29 cellular contexts compared by ENCODE assay signal in the genomic region with DNA sequence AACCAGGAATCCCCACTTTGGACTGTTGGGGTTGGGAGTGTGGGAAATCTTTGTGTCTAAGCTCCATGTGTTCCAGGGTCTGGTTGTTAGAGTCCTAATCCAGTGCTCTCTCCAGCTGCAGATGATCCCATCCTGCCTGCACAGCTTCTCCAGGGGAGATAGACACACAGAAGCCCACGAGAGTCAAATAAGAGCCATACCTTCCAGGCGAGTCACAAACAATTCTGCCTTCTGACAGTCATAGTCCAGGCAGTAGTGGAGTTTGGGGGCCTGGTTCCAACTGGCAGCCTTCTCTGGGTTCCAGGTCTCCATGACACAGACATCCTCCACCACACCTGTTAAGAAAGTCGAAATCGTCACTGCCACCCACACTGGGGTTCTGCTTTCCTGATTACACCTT. TPM values are rescaled to one million over a fixed set of nuclear protein-coding genes. Genes with fewer than 3 reads are reported as not detected.
DNase-seq lines count a peak whose midpoint lies in the region; ATAC-seq, FAIRE-seq and TF ChIP-seq lines count a peak whose summit lies in the region.
"Had no signal": no experiment of that assay in that cellular context is flagged by ENCODE, and none has a peak within 500 bp of the region (broad histone marks: within the 10 kb centered on the region; RNA-seq: fewer than 3 reads in every experiment).

No MANE protein-coding gene starts in this region.

- H3K27me3 ChIP-seq in MG63 (no peaks in the 10 kb centered on the region), K562 (ENCODE audit: control insufficient read depth in 2 of 2, insufficient read depth in 2 of 2, low read length in 2 of 2) (no peaks in the 10 kb centered on the region; a peak in 1 of 5 replicates), endodermal cell (ENCODE audit: control insufficient read depth, insufficient read depth, low read length, poor library complexity, severe bottlenecking) (no peaks in the 10 kb centered on the region), osteoblast (ENCODE audit: insufficient read depth, low read length) (no peaks in the 10 kb centered on the region)
- H3K27me3 ChIP-seq: BLaER1, Peyer's patch had no signal

- intact Hi-C loops in K562 (cut with micrococcal nuclease), result loop anchor here (5.0 kb wide), 1 partner anchor 43 kb away; no protein-coding TSS in a partner anchor
- intact Hi-C loops in activated T-helper 2 cell treated with anti-CD3 and anti-CD28 coated beads, Interferon-gamma antibody, Interleukin-2, Interleukin-4, amounts not matched to agents 10 μg/mL and 5 μg/mL and 100 μg/mL, durations not matched to agents 14 hours and 24 hours and 36 hours (cut with micrococcal nuclease), result no loop called here

- H3K27ac ChIP-seq in K562 (ENCODE audit: extremely low read depth, low read depth, low read length) (no peak overlapping the region), endodermal cell (ENCODE audit: low read depth, low read length) (no peak overlapping the region), osteoblast (ENCODE audit: low read depth, low read length) (no peak overlapping the region)
- H3K27ac ChIP-seq: BLaER1, Peyer's patch, SK-N-MC had no signal

- POLR2A ChIA-PET in K562 (lab: Yijun Ruan, JAX), result interaction anchor here (0.7 kb wide), 1 partner anchor 10 kb away, joined by 3 read pairs; no protein-coding TSS in a partner anchor

- no peak for TF ChIP-seq CTCF in K562 (IDR thresholded peaks at IDR 0.05 in 2 of 3, conservative IDR thresholded peaks at IDR 0.05 in 1 of 3; ENCODE audit: insufficient read depth in 2 of 3, low read depth in 1 of 3, low read length in 3 of 3)
- TF ChIP-seq CTCF in endodermal cell (conservative IDR thresholded peaks at IDR 0.05), result no peak
- no peak for TF ChIP-seq CTCF in osteoblast (IDR thresholded peaks at IDR 0.05; ENCODE audit: extremely low read depth, low read depth, low read length)

- no peak for TF ChIP-seq RAD21 in K562 (CRISPR knock-in tag; conservative IDR thresholded peaks at IDR 0.05 in 1 of 2, IDR thresholded peaks at IDR 0.05 in 1 of 2)

- H3K36me3 ChIP-seq in MG63 (no peaks in the 10 kb centered on the region), K562 (ENCODE audit: control insufficient read depth, insufficient read depth, low read length) (no peaks in the 10 kb centered on the region), endodermal cell (ENCODE audit: control insufficient read depth, insufficient read depth, low read length) (no peaks in the 10 kb centered on the region), osteoblast (ENCODE audit: insufficient read depth, low read length) (no peaks in the 10 kb centered on the region)
- H3K36me3 ChIP-seq: BLaER1, HAP-1, Peyer's patch had no signal

- H3K4me2 ChIP-seq in K562 (ENCODE audit: insufficient read depth, low read length), result peak overlapping the region; percentile 35; the same call in 1 of the 2 replicates
- H3K4me2 ChIP-seq in osteoblast (ENCODE audit: insufficient read depth, low read length), result no peak overlapping the region
- H3K4me2 ChIP-seq: BLaER1 had no signal

- H3K79me2 ChIP-seq in K562 (ENCODE audit: control insufficient read depth, insufficient read depth, low read length) (no peaks in the 10 kb centered on the region), osteoblast (ENCODE audit: insufficient read depth, low read length) (no peaks in the 10 kb centered on the region)

- H2AFZ ChIP-seq in K562 (ENCODE audit: low read depth, low read length) (peak overlapping the region; percentile 11; the same call in 1 of the 2 replicates), osteoblast (ENCODE audit: low read length) (no peak overlapping the region)

- H3K4me3 ChIP-seq in MG63 (no peak overlapping the region), K562 (no peak overlapping the region), endodermal cell (ENCODE audit: low read length) (no peak overlapping the region), osteoblast (ENCODE audit: insufficient read depth, low read length) (no peak overlapping the region)
- H3K4me3 ChIP-seq: BLaER1, HAP-1, Peyer's patch, SK-N-MC had no signal

- H3K9me3 ChIP-seq in MG63, result no peaks in the 10 kb centered on the region
- no peaks in the 10 kb centered on the region for H3K9me3 ChIP-seq in K562 (replicated peaks; ENCODE audit: control insufficient read depth, insufficient read depth, low read depth, low read length)
- H3K9me3 ChIP-seq in endodermal cell (ENCODE audit: control insufficient read depth, low read length), result no peaks in the 10 kb centered on the region
- H3K9me3 ChIP-seq in osteoblast (ENCODE audit: low read depth, low read length), result no peaks in the 10 kb centered on the region
- H3K9me3 ChIP-seq: BLaER1, HAP-1, Peyer's patch had no signal

- in situ Hi-C loops in ACHN (cut with HindIII; ENCODE audit: low pct_ligation_motif_present, low pct_unique_long_range_greater_than_20kb, low sequenced_read_pairs) (no loop called here), K562 (cut with MboI) (no loop called here)

- no peak for FAIRE-seq in K562 (lab: Jason Lieb, UNC)
- FAIRE-seq: G401.6, HepG2 had no signal

- H3K9me3 Mint-ChIP-seq in endodermal cell, result no peaks in the 10 kb centered on the region
- no peaks in the 10 kb centered on the region for H3K9me3 Mint-ChIP-seq in activated T-helper 2 cell treated with anti-CD3 and anti-CD28 coated beads, Interferon-gamma antibody, Interleukin-2, Interleukin-4, amounts not matched to agents 10 μg/mL and 5 μg/mL and 100 μg/mL, durations not matched to agents 14 hours and 24 hours and 36 hours
- H3K9me3 Mint-ChIP-seq: CD4-positive, CD25-positive, alpha-beta regulatory T cell; HFFc6 had no signal

- no peak overlapping the region for H3K4me3 Mint-ChIP-seq in endodermal cell
- H3K4me3 Mint-ChIP-seq in activated T-helper 2 cell treated with anti-CD3 and anti-CD28 coated beads, Interferon-gamma antibody, Interleukin-2, Interleukin-4, amounts not matched to agents 10 μg/mL and 5 μg/mL and 100 μg/mL, durations not matched to agents 14 hours and 24 hours and 36 hours (ENCODE audit: low read depth), result no peak overlapping the region
- H3K4me3 Mint-ChIP-seq: CD4-positive, CD25-positive, alpha-beta regulatory T cell; HFFc6 had no signal

- no peaks in the 10 kb centered on the region for H3K36me3 Mint-ChIP-seq in endodermal cell (ENCODE audit: low read depth)
- no peaks in the 10 kb centered on the region for H3K36me3 Mint-ChIP-seq in activated T-helper 2 cell treated with anti-CD3 and anti-CD28 coated beads, Interferon-gamma antibody, Interleukin-2, Interleukin-4, amounts not matched to agents 10 μg/mL and 5 μg/mL and 100 μg/mL, durations not matched to agents 14 hours and 24 hours and 36 hours (ENCODE audit: low read depth)
- H3K36me3 Mint-ChIP-seq: CD4-positive, CD25-positive, alpha-beta regulatory T cell had no signal

- ATAC-seq in K562, result no peak
- ATAC-seq: HepG2 had no signal

- BruUV-seq in K562 (replicated peaks; lab: Mats Ljungman, UMichigan), result no TSS peak

- H3K9ac ChIP-seq in K562 (ENCODE audit: insufficient read depth in 1 of 2, low read depth in 2 of 2, low read length in 2 of 2), result no peak overlapping the region
- H3K9ac ChIP-seq in endodermal cell (ENCODE audit: extremely low read depth, low read length, poor library complexity, severe bottlenecking), result no peak overlapping the region
- H3K9ac ChIP-seq: BLaER1 had no signal

- H3K9me1 ChIP-seq in K562 (ENCODE audit: control insufficient read depth, insufficient read depth, low read length), result peaks cover 4% of the 10 kb centered on the region

- CTCF ChIA-PET in K562 (lab: Yijun Ruan, JAX; ENCODE audit: low intra/inter-chr PET ratio), result interaction anchor here (0.7 to 0.8 kb wide), 2 partner anchors 38 to 39 kb away, joined by 3 read pairs; no protein-coding TSS in a partner anchor

- H3K4me1 ChIP-seq in K562 (replicated peaks in 1 of 2; ENCODE audit: control insufficient read depth in 2 of 2, insufficient read depth in 2 of 2, low read length in 2 of 2) (peaks cover 0 to 5% of the 10 kb centered on the region in 2 experiments; a peak in 3 of 5 replicates), endodermal cell (ENCODE audit: control insufficient read depth, insufficient read depth, low read length) (no peaks in the 10 kb centered on the region), osteoblast (ENCODE audit: insufficient read depth, low read length) (no peaks in the 10 kb centered on the region)
- H3K4me1 ChIP-seq: HAP-1, Peyer's patch had no signal

- DNase-seq in ACHN (peak; percentile 12), MG63 (peak; percentile 43), K562 (ENCODE audit: extremely low read depth in 1 of 4, low spot score in 3 of 4) (no peak), myocyte (ENCODE audit: low read depth) (peak; percentile 7), endodermal cell (no peak), osteoblast (ENCODE audit: insufficient read length, low spot score, missing footprints) (no peak), OCI-M1 (lab: John Stamatoyannopoulos, UW) (no peak)
- DNase-seq in activated T-helper 2 cell treated with anti-CD3 and anti-CD28 coated beads, Interferon-gamma antibody, Interleukin-2, Interleukin-4, amounts not matched to agents 10 μg/mL and 5 μg/mL and 100 μg/mL, durations not matched to agents 14 hours and 24 hours and 36 hours (ENCODE audit: low spot score), result no peak
- DNase-seq: 8988T; CD4-positive, CD25-positive, alpha-beta regulatory T cell; GOT3; HFFc6; KBM-7; MM.1S; NCI-H1417; NCI-H1694; NCI-H2029 treated with DMSO at 0.1 percent for 48 hours; NCI-H2227 treated with DMSO at 0.1 percent for 48 hours; NCI-H510A; NCI-H69; Peyer's patch; SIG-M5 had no signal

- H3K27ac Mint-ChIP-seq in endodermal cell, result no peak overlapping the region
- H3K27ac Mint-ChIP-seq in activated T-helper 2 cell treated with anti-CD3 and anti-CD28 coated beads, Interferon-gamma antibody, Interleukin-2, Interleukin-4, amounts not matched to agents 10 μg/mL and 5 μg/mL and 100 μg/mL, durations not matched to agents 14 hours and 24 hours and 36 hours, result no peak overlapping the region
- H3K27ac Mint-ChIP-seq: CD4-positive, CD25-positive, alpha-beta regulatory T cell; HFFc6 had no signal

- no peaks in the 10 kb centered on the region for H3K27me3 Mint-ChIP-seq in endodermal cell (ENCODE audit: insufficient read depth)
- H3K27me3 Mint-ChIP-seq in activated T-helper 2 cell treated with anti-CD3 and anti-CD28 coated beads, Interferon-gamma antibody, Interleukin-2, Interleukin-4, amounts not matched to agents 10 μg/mL and 5 μg/mL and 100 μg/mL, durations not matched to agents 14 hours and 24 hours and 36 hours (ENCODE audit: low read depth), result no peaks in the 10 kb centered on the region

- no peaks in the 10 kb centered on the region for H3K4me1 Mint-ChIP-seq in endodermal cell
- H3K4me1 Mint-ChIP-seq in activated T-helper 2 cell treated with anti-CD3 and anti-CD28 coated beads, Interferon-gamma antibody, Interleukin-2, Interleukin-4, amounts not matched to agents 10 μg/mL and 5 μg/mL and 100 μg/mL, durations not matched to agents 14 hours and 24 hours and 36 hours (ENCODE audit: low read depth), result peaks cover under 1% of the 10 kb centered on the region
- H3K4me1 Mint-ChIP-seq: CD4-positive, CD25-positive, alpha-beta regulatory T cell had no signal

- no peaks in the 10 kb centered on the region; the same call in 1 of the 2 replicates for H4K20me1 ChIP-seq in K562 (replicated peaks; ENCODE audit: control insufficient read depth, insufficient read depth, low read length)
- no peaks in the 10 kb centered on the region for H4K20me1 ChIP-seq in osteoblast (ENCODE audit: insufficient read depth, low read length)
- H4K20me1 ChIP-seq: BLaER1 had no signal

- no peak for TF ChIP-seq EP300 in K562 (IDR thresholded peaks at IDR 0.05; ENCODE audit: low read length)

- WGBS in K562 (ENCODE audit: insufficient coverage, low coverage, missing lambda C conversion rate), result 3% methylated on average over 4 of the region's 4 CpGs
- 93% methylated on average over 4 of the region's 4 CpGs; no CpG with 5 or more reads in 1 of the 2 experiments for WGBS in endodermal cell (ENCODE audit: insufficient coverage in 1 of 2, insufficient read length in 1 of 2), 2 experiments

- no peak for TF ChIP-seq POLR2A in K562 (conservative IDR thresholded peaks at IDR 0.05)

RNA-seq across cellular contexts. Expression of a gene that starts 32.1 kb away (rescaled TPM):
- not detected in 2 replicates for total RNA-seq in MG63 (2014; rRNA removed; shearing (Covaris generic); ENCODE audit: low replicate concordance)
- total RNA-seq in K562 (2011; cell fraction: chromatin; rRNA removed; ENCODE audit: low replicate concordance), result not detected in 2 replicates
- total RNA-seq in K562 (2011; cell fraction: nucleolus; rRNA removed), result not detected in 2 replicates
- total RNA-seq in K562 (2011; cell fraction: nucleoplasm; rRNA removed), result not detected in 2 replicates
- total RNA-seq in K562 (2014; rRNA removed), result under 0.01 and 0.08 TPM in 2 replicates
- 0.03 and 0.07 TPM in 2 replicates for total RNA-seq in K562 (2014; rRNA removed; fragmentation: Illumina TruSeq; extraction: Trizol)
- 0.04 TPM in 2 replicates for total RNA-seq in K562 (2015; rRNA removed; fragmentation: Illumina TruSeq; extraction: Trizol)
- total RNA-seq in K562 (2021), result 0.09 and 0.11 TPM in 2 replicates
- polyA plus RNA-seq in K562 (2011; rRNA removed), result not detected in 2 replicates
- not detected in 2 replicates for polyA plus RNA-seq in K562 (2011; cell fraction: cytosol; rRNA removed)
- not detected in 2 replicates for polyA plus RNA-seq in K562 (2011; cell fraction: nucleus; rRNA removed)
- polyA plus RNA-seq in K562 (2012), result 0.07 and 0.12 TPM in 2 replicates
- polyA plus RNA-seq in K562 (2014; fragmentation: Illumina TruSeq; extraction: Trizol), result 0.07 and 0.12 TPM in 2 replicates
- polyA plus RNA-seq in K562 (2014; fragmentation: Nextera tagmentation; extraction: Ambion mirVana), result under 1 TPM in 1 of 2 experiments, not detected in 1; 0.08 TPM
- 0.03 and 0.13 TPM in 2 replicates for polyA plus RNA-seq in K562 (2014; rRNA removed)
- polyA minus RNA-seq in K562 (2011; rRNA and poly(A)+ RNA removed), result not detected in 2 replicates
- polyA minus RNA-seq in K562 (2011; cell fraction: cytosol; rRNA and poly(A)+ RNA removed), result not detected in 2 replicates
- polyA minus RNA-seq in K562 (2011; cell fraction: nucleus; rRNA and poly(A)+ RNA removed), result not detected in 2 replicates
- total RNA-seq in myocyte, result 0.05 TPM in 1 of 2 replicates, not detected in the other
- not detected for polyA plus RNA-seq in myocyte (2012)
- total RNA-seq in endodermal cell, result 1 to 10 TPM; 3.2 to 9.3 TPM
- 4.2 TPM for polyA plus RNA-seq in endodermal cell (2013, experiment 1 of 2)
- 3.4 TPM for polyA plus RNA-seq in endodermal cell (2013, experiment 2 of 2)
- total RNA-seq in osteoblast, result under 0.01 TPM in 2 replicates
- not detected in 2 replicates for total RNA-seq in activated T-helper 2 cell treated with anti-CD3 and anti-CD28 coated beads, Interferon-gamma antibody, Interleukin-2, Interleukin-4, amounts not matched to agents 10 μg/mL and 5 μg/mL and 100 μg/mL, durations not matched to agents 14 hours and 24 hours and 36 hours
- total RNA-seq: CD4-positive, CD25-positive, alpha-beta regulatory T cell; HFFc6; LHCN-M2 had no signal
- polyA plus RNA-seq: AG04450; CD4-positive, CD25-positive, alpha-beta regulatory T cell had no signal

Comparison
In these comparisons a context has a peak if more than half of its experiments do, and no peak if none do; other contexts are left out.
1. DNase-seq: peak in ACHN (single experiment), MG63 (single experiment) and myocyte (single experiment); none in K562 (0 of 4), endodermal cell (single experiment), osteoblast (single experiment), OCI-M1 (single experiment) and activated T-helper 2 cell treated with anti-CD3 and anti-CD28 coated beads, Interferon-gamma antibody, Interleukin-2, Interleukin-4, amounts not matched to agents 10 μg/mL and 5 μg/mL and 100 μg/mL, durations not matched to agents 14 hours and 24 hours and 36 hours (single experiment).